8 cellular contexts compared by ENCODE assay signal in genomic region chr3:177284383-177284881, GRCh38.
DNase-seq lines count a peak whose midpoint lies in the region; ATAC-seq and TF ChIP-seq lines count a peak whose summit lies in the region.

No MANE protein-coding gene starts in this region.

- H3K36me3 Mint-ChIP-seq in natural killer cell treated with Interleukin-12 subunit alpha and Interleukin-12 subunit beta and Interleukin-15 and Interleukin-18, amount 100 ng/mL, for 72 hours: no peaks in the 10 kb centered on the region

- no peak for ATAC-seq in natural killer cell treated with Interleukin-12 subunit alpha and Interleukin-12 subunit beta and Interleukin-15 and Interleukin-18, amount 100 ng/mL, for 72 hours

- no peak overlapping the region for H3K4me3 Mint-ChIP-seq in natural killer cell treated with Interleukin-12 subunit alpha and Interleukin-12 subunit beta and Interleukin-15 and Interleukin-18, amount 100 ng/mL, for 72 hours

- no peaks in the 10 kb centered on the region for H3K27me3 Mint-ChIP-seq in natural killer cell treated with Interleukin-12 subunit alpha and Interleukin-12 subunit beta and Interleukin-15 and Interleukin-18, amount 100 ng/mL, for 72 hours

- H3K9me2 ChIP-seq in SU-DHL-6 (replicated peaks; ENCODE audit: insufficient read depth, low read length): no peaks in the 10 kb centered on the region

- peaks cover 18 to 23% of the 10 kb centered on the region in 2 donors for H3K4me1 Mint-ChIP-seq in natural killer cell treated with Interleukin-12 subunit alpha and Interleukin-12 subunit beta and Interleukin-15 and Interleukin-18, amount 100 ng/mL, for 72 hours (ENCODE audit: low read depth in 2 of 2)

- H3K4me2 ChIP-seq in SU-DHL-6 (ENCODE audit: low read depth, low read length, poor library complexity, severe bottlenecking) (no peak overlapping the region), parathyroid adenoma (ENCODE audit: low read length) (no peak overlapping the region)

- H3K9me3 ChIP-seq in SU-DHL-6 (ENCODE audit: insufficient read depth, low read length) (peaks cover 6% of the 10 kb centered on the region; the same call in 1 of the 2 replicates), parathyroid adenoma (ENCODE audit: control insufficient read depth, low read length) (no peaks in the 10 kb centered on the region)

- H2AFZ ChIP-seq in SU-DHL-6 (ENCODE audit: low read depth, low read length, severe bottlenecking) (peak overlapping the region; percentile 74), parathyroid adenoma (peak overlapping the region; percentile 40)

- no peaks in the 10 kb centered on the region for H4K20me1 ChIP-seq in SU-DHL-6 (ENCODE audit: low read depth, low read length)

- H3F3A ChIP-seq in SU-DHL-6 (ENCODE audit: insufficient read depth): peaks cover 26% of the 10 kb centered on the region

- H3K27me3 ChIP-seq in SU-DHL-6 (ENCODE audit: low read length) (no peaks in the 10 kb centered on the region), parathyroid adenoma (ENCODE audit: control insufficient read depth, insufficient read depth, low read length) (no peaks in the 10 kb centered on the region)

- DNase-seq in AG10803 (ENCODE audit: low read depth): peak; percentile 67
- DNase-seq in Kasumi-1 (lab: John Stamatoyannopoulos, UW): peak; percentile 60 to 70
- peak; percentile 9 to 43 for DNase-seq in erythroblast (lab: John Stamatoyannopoulos, UW)
- no peak for DNase-seq in natural killer cell treated with Interleukin-12 subunit alpha and Interleukin-12 subunit beta and Interleukin-15 and Interleukin-18, amount 100 ng/mL, for 72 hours (ENCODE audit: low spot score)
- DNase-seq in DMS153 (lab: John Stamatoyannopoulos, UW): no peak
- DNase-seq in T1000 (lab: John Stamatoyannopoulos, UW): no peak

- no peaks in the 10 kb centered on the region for H3K9me3 Mint-ChIP-seq in natural killer cell treated with Interleukin-12 subunit alpha and Interleukin-12 subunit beta and Interleukin-15 and Interleukin-18, amount 100 ng/mL, for 72 hours

- H3K9ac ChIP-seq in SU-DHL-6 (ENCODE audit: low read length): no peak overlapping the region
- H3K9ac ChIP-seq in parathyroid adenoma: no peak overlapping the region

- peaks cover 7% of the 10 kb centered on the region for H3K4me1 ChIP-seq in parathyroid adenoma

- TF ChIP-seq POLR2A in erythroblast (IDR thresholded peaks at IDR 0.05; ENCODE audit: low read length): no peak

- H3K27ac ChIP-seq in SU-DHL-6 (ENCODE audit: low read depth, low read length) (0 out of 2 replicates have a peak overlapping the region, but pooled peaks have one; percentile 2), parathyroid adenoma (no peak overlapping the region)

- no peaks in the 10 kb centered on the region for H3K79me2 ChIP-seq in SU-DHL-6 (ENCODE audit: insufficient read depth, low read length)
- no peaks in the 10 kb centered on the region for H3K79me2 ChIP-seq in parathyroid adenoma

- no peak overlapping the region for H3K27ac Mint-ChIP-seq in natural killer cell treated with Interleukin-12 subunit alpha and Interleukin-12 subunit beta and Interleukin-15 and Interleukin-18, amount 100 ng/mL, for 72 hours

- H3K4me3 ChIP-seq in AG10803 (ENCODE audit: low read length) (no peak overlapping the region), SU-DHL-6 (ENCODE audit: insufficient read depth, low read length, poor library complexity, severe bottlenecking) (no peak overlapping the region), parathyroid adenoma (ENCODE audit: low read depth, low read length) (no peak overlapping the region)

- TF ChIP-seq CTCF in AG10803 (conservative IDR thresholded peaks at IDR 0.05; ENCODE audit: low read length): 0 out of 2 replicates have a peak, but pooled peaks have one; percentile 7
- TF ChIP-seq CTCF in SU-DHL-6 (IDR thresholded peaks at IDR 0.05; ENCODE audit: insufficient read depth, low read length, poor library complexity, severe bottlenecking): no peak
- TF ChIP-seq CTCF in parathyroid adenoma (IDR thresholded peaks at IDR 0.05): no peak

- H3K36me3 ChIP-seq in SU-DHL-6 (ENCODE audit: low read length) (no peaks in the 10 kb centered on the region), parathyroid adenoma (ENCODE audit: control insufficient read depth, insufficient read depth, low read length) (no peaks in the 10 kb centered on the region)

Comparison
In these comparisons a context has a peak if more than half of its experiments do, and no peak if none do; other contexts are left out.
1. DNase-seq: peak in AG10803 (single experiment), Kasumi-1 (2 of 2) and erythroblast (2 of 2); none in natural killer cell treated with Interleukin-12 subunit alpha and Interleukin-12 subunit beta and Interleukin-15 and Interleukin-18, amount 100 ng/mL, for 72 hours (single experiment), DMS153 (single experiment) and T1000 (single experiment).